ENCODE assay signal across 20 cellular contexts in the genomic region with DNA sequence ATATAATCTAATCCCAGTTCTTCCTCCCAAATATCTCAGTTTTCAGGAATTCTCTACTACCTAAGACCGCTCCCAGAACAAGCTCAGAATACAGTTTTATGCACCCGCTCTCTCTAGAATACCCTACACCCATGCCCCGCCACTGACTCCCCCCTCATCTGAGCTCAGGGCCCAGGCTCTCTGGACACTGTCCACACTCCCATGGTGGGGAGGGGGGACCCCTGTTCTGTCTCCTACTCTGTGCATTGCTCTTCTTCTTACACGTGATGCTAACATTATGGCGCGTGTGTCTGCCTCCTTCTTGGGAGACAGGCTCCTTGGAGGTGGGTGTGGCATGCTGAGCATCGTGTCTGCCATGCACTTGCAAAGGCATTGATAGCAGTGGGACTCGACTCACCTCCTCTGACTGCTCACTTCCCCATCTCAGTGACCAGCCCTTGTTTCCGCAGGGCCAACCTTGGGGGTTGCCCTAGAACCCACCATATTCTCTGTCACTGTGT.
A peak's percentile ranks its signal among the peaks of the same experiment; 100 is the strongest.
DNase-seq lines count a peak whose midpoint lies in the region; ATAC-seq and TF ChIP-seq lines count a peak whose summit lies in the region.
"Had no signal": no experiment of that assay in that cellular context is flagged by ENCODE, and none has a peak within 500 bp of the region (broad histone marks: within the 10 kb centered on the region; RNA-seq: fewer than 3 reads in every experiment).

No MANE protein-coding gene starts in this region.

- H2AFZ ChIP-seq in H9 (ENCODE audit: low read length) = no peak overlapping the region

- H3K4me3 ChIP-seq in testis (no peak overlapping the region), right cardiac atrium (ENCODE audit: low read length) (no peak overlapping the region), transverse colon (no peak overlapping the region)

- no peak overlapping the region for H3T11ph ChIP-seq in H9 (ENCODE audit: low read length)

- H2BK20ac ChIP-seq in H9 (ENCODE audit: low read depth, low read length, poor library complexity, severe bottlenecking) = no peak overlapping the region

- H3K27ac ChIP-seq in H9 (ENCODE audit: insufficient read length, low read depth, low read length) (no peak overlapping the region), testis (no peak overlapping the region), right cardiac atrium (ENCODE audit: low read length) (no peak overlapping the region), transverse colon (no peak overlapping the region)

- H3K4me1 ChIP-seq in H9 (ENCODE audit: insufficient read depth, low read length) = no peaks in the 10 kb centered on the region
- H3K4me1 ChIP-seq in testis = no peaks in the 10 kb centered on the region
- no peaks in the 10 kb centered on the region for H3K4me1 ChIP-seq in right cardiac atrium (ENCODE audit: control insufficient read depth, insufficient read depth, low read length)
- H3K4me1 ChIP-seq in transverse colon = no peaks in the 10 kb centered on the region

- intact Hi-C loops in CD14-positive monocyte (cut with micrococcal nuclease) (no loop called here), testis (cut with DNase I; ENCODE audit: low total_unique reads) (no loop called here), right cardiac atrium (cut with DNase I) (no loop called here), transverse colon (cut with DNase I; ENCODE audit: low total_unique reads) (no loop called here)

- H3K4me2 ChIP-seq in H9 (ENCODE audit: insufficient read depth, insufficient read length, low read length) = no peak overlapping the region

- in situ Hi-C loops in transverse colon (cut with MboI; ENCODE audit: low pct_ligation_motif_present in 1 of 4, low pct_unique_long_range_greater_than_20kb in 1 of 4, low sequenced_read_pairs in 3 of 4) = no loop called here

- no peaks in the 10 kb centered on the region for H3K27me3 ChIP-seq in H9 (ENCODE audit: insufficient read depth, low read length)
- H3K27me3 ChIP-seq in testis = no peaks in the 10 kb centered on the region
- no peaks in the 10 kb centered on the region for H3K27me3 ChIP-seq in right cardiac atrium (ENCODE audit: control insufficient read depth, insufficient read depth)
- H3K27me3 ChIP-seq in transverse colon = no peaks in the 10 kb centered on the region

- no peak overlapping the region for H3K27ac Mint-ChIP-seq in CD14-positive monocyte
- H3K27ac Mint-ChIP-seq in H9 = no peak overlapping the region; a peak in 1 of 7 replicates
- H3K27ac Mint-ChIP-seq in osteocyte (ENCODE audit: unreplicated experiment) = no peak overlapping the region
- H3K27ac Mint-ChIP-seq: CD4-positive, alpha-beta T cell had no signal

- H3K14ac ChIP-seq in H9 (ENCODE audit: insufficient read depth, low read length) = no peak overlapping the region

- H3K4me1 Mint-ChIP-seq in CD14-positive monocyte (no peaks in the 10 kb centered on the region), H9 (peaks cover 0 to 10% of the 10 kb centered on the region in 2 experiments; a peak in 1 of 4 replicates), osteocyte (ENCODE audit: unreplicated experiment) (no peaks in the 10 kb centered on the region)

- no peak overlapping the region for H3K4ac ChIP-seq in H9 (ENCODE audit: low read depth, low read length)

- no peak overlapping the region for H2BK5ac ChIP-seq in H9 (ENCODE audit: insufficient read length, low read length)

- TF ChIP-seq EP300 in transverse colon (IDR thresholded peaks at IDR 0.05; ENCODE audit: low read depth) = no peak

- no peak overlapping the region for H4K5ac ChIP-seq in H9 (ENCODE audit: insufficient read length, low read depth, low read length)

- H2AK5ac ChIP-seq in H9 (ENCODE audit: insufficient read length, low read length) = no peak overlapping the region

- H3K79me1 ChIP-seq in H9 (ENCODE audit: insufficient read depth, low read depth, low read length, poor library complexity, severe bottlenecking) = no peaks in the 10 kb centered on the region

- H3K27me3 Mint-ChIP-seq in CD14-positive monocyte (ENCODE audit: low read depth in 3 of 3) (peaks cover 0 to 5% (median 2%) of the 10 kb centered on the region in 3 donors), H9 (ENCODE audit: low read depth) (no peaks in the 10 kb centered on the region), osteocyte (ENCODE audit: unreplicated experiment) (no peaks in the 10 kb centered on the region)
- H3K27me3 Mint-ChIP-seq: CD4-positive, alpha-beta T cell had no signal

- H3K23me2 ChIP-seq in H9 (ENCODE audit: insufficient read length, low read depth, low read length, poor library complexity, severe bottlenecking) = no peaks in the 10 kb centered on the region

- TF ChIP-seq CTCF in CD14-positive monocyte (IDR thresholded peaks at IDR 0.05) (no peak), H9 (conservative IDR thresholded peaks at IDR 0.05) (no peak), osteocyte (IDR thresholded peaks at IDR 0.05) (no peak), testis (IDR thresholded peaks at IDR 0.05) (no peak), transverse colon (IDR thresholded peaks at IDR 0.05) (no peak)

- no peak overlapping the region for H3K56ac ChIP-seq in H9 (ENCODE audit: insufficient read length, low read depth, low read length)

- no peaks in the 10 kb centered on the region for H3K36me3 Mint-ChIP-seq in CD14-positive monocyte
- H3K36me3 Mint-ChIP-seq in H9 (ENCODE audit: insufficient read depth in 1 of 3, low read depth in 3 of 3) = no peaks in the 10 kb centered on the region
- H3K36me3 Mint-ChIP-seq in osteocyte (ENCODE audit: unreplicated experiment) = no peaks in the 10 kb centered on the region

- H3K9me3 Mint-ChIP-seq in CD14-positive monocyte (peaks cover 0 to 6% (median 3%) of the 10 kb centered on the region in 7 donors), H9 (no peaks in the 10 kb centered on the region; a peak in 1 of 5 replicates), osteocyte (ENCODE audit: unreplicated experiment) (peaks cover 57% of the 10 kb centered on the region)
- H3K9me3 Mint-ChIP-seq: CD4-positive, alpha-beta T cell had no signal

- DNase-seq in CD14-positive monocyte (ENCODE audit: low spot score) = peak; percentile 41
- DNase-seq in H9 = peak; percentile 7
- peak; percentile 76 for DNase-seq in osteocyte (ENCODE audit: extremely low spot score, unreplicated experiment)
- peak; percentile 1 for DNase-seq in stimulated activated CD8-positive, alpha-beta memory T cell treated with anti-CD3 and anti-CD28 coated beads, Interleukin-4, amount 100 ng/mL, for 48 hours
- no peak for DNase-seq in testis
- DNase-seq in right cardiac atrium = no peak
- DNase-seq in transverse colon = no peak
- DNase-seq: CD4-positive, alpha-beta T cell; COR-L47; DMS79; GOT3; KG1; NCI-H1092 treated with DMSO at 0.1 percent for 48 hours; NCI-H1436 treated with DMSO at 0.1 percent for 48 hours; NCI-H1930; NCI-H2227 treated with DMSO at 0.1 percent for 48 hours; NCI-H510A; NCI-H748 treated with DMSO at 0.1 percent for 48 hours; NK-92 treated with Interleukin-12 subunit alpha and Interleukin-12 subunit beta, amount 100 ng/mL, for 24 hours had no signal

- no peak overlapping the region for H4K8ac ChIP-seq in H9 (replicated peaks; ENCODE audit: insufficient read length, low read depth, low read length)

- H2BK12ac ChIP-seq in H9 (ENCODE audit: insufficient read length, low read depth, low read length) = no peak overlapping the region

- H3K4me3 Mint-ChIP-seq in CD14-positive monocyte = no peak overlapping the region
- no peak overlapping the region for H3K4me3 Mint-ChIP-seq in H9
- no peak overlapping the region for H3K4me3 Mint-ChIP-seq in osteocyte (ENCODE audit: unreplicated experiment)
- H3K4me3 Mint-ChIP-seq: CD4-positive, alpha-beta T cell had no signal

- no CpG with 5 or more reads among the region's 9 CpGs for WGBS in H9 (ENCODE audit: extremely low coverage, insufficient read length, low lambda C conversion rate)
- 87 to 96% methylated on average over 9 of the region's 9 CpGs for WGBS in testis, 2 donors
- WGBS in right cardiac atrium = 89% methylated on average over 9 of the region's 9 CpGs
- 78 to 83% methylated on average over 4 to 9 of the region's 9 CpGs for WGBS in transverse colon (ENCODE audit: low coverage in 1 of 2), 2 donors

- H3K79me2 ChIP-seq in H9 (ENCODE audit: insufficient read depth, low read length) = no peaks in the 10 kb centered on the region

- no peak for TF ChIP-seq POLR2A in testis (IDR thresholded peaks at IDR 0.05)
- no peak for TF ChIP-seq POLR2A in transverse colon (IDR thresholded peaks at IDR 0.05)

- no peaks in the 10 kb centered on the region for H3K36me3 ChIP-seq in testis (ENCODE audit: low read depth, missing control alignments)
- H3K36me3 ChIP-seq in transverse colon = no peaks in the 10 kb centered on the region

- H3K9me3 ChIP-seq in H9 (ENCODE audit: control insufficient read depth, low read depth, low read length) (no peaks in the 10 kb centered on the region), testis (no peaks in the 10 kb centered on the region), right cardiac atrium (ENCODE audit: control insufficient read depth, low read length) (no peaks in the 10 kb centered on the region), transverse colon (no peaks in the 10 kb centered on the region)

- H3K9ac ChIP-seq in H9 (ENCODE audit: extremely low read depth, insufficient read length, low read length) = no peak overlapping the region

- H2BK120ac ChIP-seq in H9 (ENCODE audit: low read depth, low read length, poor library complexity, severe bottlenecking) = no peak overlapping the region

- H4K20me1 ChIP-seq in H9 (ENCODE audit: control insufficient read depth, insufficient read depth, insufficient read length) = peaks cover 3% of the 10 kb centered on the region

- no peak overlapping the region for H2BK15ac ChIP-seq in H9 (ENCODE audit: low read depth, low read length)

- H3K23ac ChIP-seq in H9 (ENCODE audit: insufficient read length, low read depth, low read length) = no peak overlapping the region

- H3K18ac ChIP-seq in H9 (ENCODE audit: insufficient read length, low read depth, low read length) = no peak overlapping the region

- H4K91ac ChIP-seq in H9 (ENCODE audit: insufficient read length, low read depth, low read length) = no peak overlapping the region

- ATAC-seq in right cardiac atrium = no peak
- ATAC-seq: HCT116 had no signal

Comparison
In these comparisons a context has a peak if more than half of its experiments do, and no peak if none do; other contexts are left out.
1. DNase-seq: peak in CD14-positive monocyte (single experiment), H9 (single experiment), osteocyte (single experiment) and stimulated activated CD8-positive, alpha-beta memory T cell treated with anti-CD3 and anti-CD28 coated beads, Interleukin-4, amount 100 ng/mL, for 48 hours (single experiment); none in testis (single experiment), right cardiac atrium (0 of 3) and transverse colon (single experiment).